30 cellular contexts compared by ENCODE assay signal in genomic region chr6:58290177-58290576, GRCh38.
"Had no signal": no experiment of that assay in that cellular context is flagged by ENCODE, and none has a peak within 500 bp of the region (broad histone marks: within the 10 kb centered on the region; RNA-seq: fewer than 3 reads in every experiment).

No MANE protein-coding gene starts in this region.

- H3K9me3 ChIP-seq: MG63, SJCRH30 had no signal

- DNase-seq: activated CD4-positive, alpha-beta memory T cell treated with anti-CD3 and anti-CD28 coated beads, Interleukin-2, amount 10 ng/mL, durations not matched to agents 7 days and 5 days; activated CD4-positive, alpha-beta T cell treated with anti-CD3 and anti-CD28 coated beads for 1 hour; activated CD4-positive, alpha-beta T cell treated with anti-CD3 and anti-CD28 coated beads for 48 hours; activated CD4-positive, CD25-positive, alpha-beta regulatory T cell; activated CD8-positive, alpha-beta memory T cell treated with anti-CD3 and anti-CD28 coated beads for 24 hours; activated CD8-positive, alpha-beta memory T cell treated with anti-CD3 and anti-CD28 coated beads, Interleukin-2, amount 10 ng/mL, durations not matched to agents 7 days and 5 days; activated CD8-positive, alpha-beta memory T cell treated with anti-CD3 and anti-CD28 coated beads, Interleukin-2, amount 50 U/mL, for 48 hours; activated effector memory CD4-positive, alpha-beta T cell treated with Interleukin-2 at 50 U/mL for 16 hours; activated naive CD4-positive, alpha-beta T cell treated with anti-CD3 and anti-CD28 coated beads, Interleukin-2, amount 10 ng/mL, durations not matched to agents 7 days and 5 days; activated naive CD8-positive, alpha-beta T cell treated with anti-CD3 and anti-CD28 coated beads, Interleukin-2, amount 50 U/mL, for 24 hours; activated T-cell treated with anti-CD3 and anti-CD28 coated beads, Interleukin-2, amount 50 U/mL, for 48 hours; anterior cingulate cortex; central memory CD4-positive, alpha-beta T cell; MG63; NCI-H1048; NCI-H1105 treated with DMSO at 0.1 percent for 48 hours; NCI-H1436; NCI-H1694; NCI-H2029; NCI-H345; NCI-H526; NCI-H748 treated with DMSO at 0.1 percent for 48 hours; NK-92 treated with Interleukin-12 subunit alpha and Interleukin-12 subunit beta, amount 100 ng/mL, for 24 hours; PC-9; SHP77; SJCRH30; T1000; WERI-Rb-1 had no signal

- H3K9ac ChIP-seq: KMS-11 had no signal

- H3K27me3 ChIP-seq: MG63, SJCRH30 had no signal

- H2AFZ ChIP-seq: PC-9 had no signal

- H3K4me3 ChIP-seq: MG63, PC-9, SJCRH30, SK-N-MC had no signal

- H3K27ac ChIP-seq: KMS-11, PC-9, SJCRH30, SK-N-MC, WERI-Rb-1 had no signal

- H3K4me1 ChIP-seq: SJCRH30 had no signal

- H3K36me3 ChIP-seq: MG63, SJCRH30, WERI-Rb-1 had no signal

- H3K4me2 ChIP-seq: KMS-11, PC-9 had no signal
